ENCODE assay signal across 22 cellular contexts in genomic region chr14:77369280-77369679, GRCh38. TPM values are rescaled to one million over a fixed set of nuclear protein-coding genes. Genes with fewer than 3 reads are reported as not detected.
A peak's percentile ranks its signal among the peaks of the same experiment; 100 is the strongest.
DNase-seq lines count a peak whose midpoint lies in the region; ATAC-seq, FAIRE-seq and TF ChIP-seq lines count a peak whose summit lies in the region.
"Had no signal": no experiment of that assay in that cellular context is flagged by ENCODE, and none has a peak within 500 bp of the region (broad histone marks: within the 10 kb centered on the region; RNA-seq: fewer than 3 reads in every experiment).

No MANE protein-coding gene starts in this region.

- H3K9me3 Mint-ChIP-seq in activated T-helper 17 cell treated with anti-CD3 and anti-CD28 coated beads, Interleukin-2, amount 50 U/mL, for 72 hours, result no peaks in the 10 kb centered on the region
- H3K9me3 Mint-ChIP-seq in type B pancreatic cell, result no peaks in the 10 kb centered on the region
- H3K9me3 Mint-ChIP-seq: activated T-cell treated with anti-CD3 and anti-CD28 coated beads, Interleukin-2, amount 50 U/mL, for 24 hours; CD8-positive, alpha-beta T cell; mesothelial cell of epicardium; natural killer cell treated with Interleukin-12 subunit alpha and Interleukin-12 subunit beta and Interleukin-15 and Interleukin-18, amount 100 ng/mL, for 72 hours had no signal

- H3K4me1 Mint-ChIP-seq in activated T-helper 17 cell treated with anti-CD3 and anti-CD28 coated beads, Interleukin-2, amount 50 U/mL, for 72 hours, result peaks cover 35% of the 10 kb centered on the region
- peaks cover 19% of the 10 kb centered on the region for H3K4me1 Mint-ChIP-seq in type B pancreatic cell (ENCODE audit: unreplicated experiment)

- TF ChIP-seq CTCF in liver (IDR thresholded peaks at IDR 0.05; ENCODE audit: low read depth, low read length, missing input control) (no peak), HepG2 (CRISPR knock-in tag; IDR thresholded peaks at IDR 0.05) (no peak), Loucy (conservative IDR thresholded peaks at IDR 0.05; ENCODE audit: low read length) (no peak), WERI-Rb-1 (IDR thresholded peaks at IDR 0.05; ENCODE audit: low read depth, low read length) (no peak), type B pancreatic cell (conservative IDR thresholded peaks at IDR 0.05) (no peak)

- H3K4me2 ChIP-seq in HepG2 (ENCODE audit: low read depth, low read length) (no peak overlapping the region), Loucy (ENCODE audit: low read depth, low read length, poor library complexity, severe bottlenecking) (peak overlapping the region; percentile 55)

- intact Hi-C loops in HepG2 (cut with micrococcal nuclease; ENCODE audit: unreplicated experiment), result no loop called here

- H3K27ac ChIP-seq in liver (ENCODE audit: low read depth in 1 of 2, low read length in 2 of 2) (no peak overlapping the region), HepG2 (ENCODE audit: extremely low read length, insufficient read depth, low read length) (no peak overlapping the region), thymus (ENCODE audit: low read depth) (peak overlapping the region; percentile 2), WERI-Rb-1 (no peak overlapping the region)
- H3K27ac ChIP-seq: heart left ventricle, sigmoid colon, thyroid gland had no signal

- H3K4me3 ChIP-seq in liver (ENCODE audit: low read depth in 1 of 3, low read length in 3 of 3) (no peak overlapping the region), HepG2 (replicated peaks in 1 of 3; ENCODE audit: insufficient read depth in 1 of 3, low read depth in 2 of 3, low read length in 3 of 3) (no peak overlapping the region), Loucy (ENCODE audit: low read length, poor library complexity, severe bottlenecking) (peak overlapping the region; percentile 37), thymus (ENCODE audit: low read length) (no peak overlapping the region), WERI-Rb-1 (ENCODE audit: low read depth, low read length) (no peak overlapping the region)
- H3K4me3 ChIP-seq: HAP-1, heart left ventricle, sigmoid colon, thyroid gland had no signal

- H4K20me1 ChIP-seq in HepG2 (ENCODE audit: insufficient read depth, low read length) (no peaks in the 10 kb centered on the region), Loucy (ENCODE audit: insufficient read depth, low read length, poor library complexity, severe bottlenecking) (no peaks in the 10 kb centered on the region)

- no peaks in the 10 kb centered on the region for H3K36me3 ChIP-seq in liver (ENCODE audit: control insufficient read depth in 4 of 4, insufficient read depth in 3 of 4, low read depth in 1 of 4, low read length in 3 of 4)
- H3K36me3 ChIP-seq in HepG2 (replicated peaks in 1 of 2; ENCODE audit: control insufficient read depth in 1 of 2, insufficient read depth in 2 of 2, low read length in 2 of 2), result no peaks in the 10 kb centered on the region
- H3K36me3 ChIP-seq in Loucy (ENCODE audit: insufficient read depth, low read length), result no peaks in the 10 kb centered on the region
- no peaks in the 10 kb centered on the region for H3K36me3 ChIP-seq in thymus (ENCODE audit: control insufficient read depth, insufficient read depth)
- no peaks in the 10 kb centered on the region for H3K36me3 ChIP-seq in WERI-Rb-1
- H3K36me3 ChIP-seq: heart left ventricle, sigmoid colon, thyroid gland had no signal

- no TSS peak for BruUV-seq in HepG2 (replicated peaks; lab: Mats Ljungman, UMichigan)

- no peak overlapping the region for H2AFZ ChIP-seq in HepG2 (ENCODE audit: low read length)
- H2AFZ ChIP-seq in Loucy (ENCODE audit: low read length), result no peak overlapping the region

- H3K36me3 Mint-ChIP-seq in activated T-helper 17 cell treated with anti-CD3 and anti-CD28 coated beads, Interleukin-2, amount 50 U/mL, for 72 hours (ENCODE audit: low read depth), result peaks cover 6% of the 10 kb centered on the region
- H3K36me3 Mint-ChIP-seq in type B pancreatic cell, result peaks cover 1% of the 10 kb centered on the region
- H3K36me3 Mint-ChIP-seq: mesothelial cell of epicardium; natural killer cell treated with Interleukin-12 subunit alpha and Interleukin-12 subunit beta and Interleukin-15 and Interleukin-18, amount 100 ng/mL, for 72 hours had no signal

- POLR2A ChIA-PET in HepG2 (lab: Yijun Ruan, JAX), result no interaction called here

- no peak overlapping the region for H3K9ac ChIP-seq in liver (ENCODE audit: low read depth in 1 of 2, low read length in 2 of 2)
- H3K9ac ChIP-seq in HepG2 (ENCODE audit: insufficient read depth, low read depth, low read length), result no peak overlapping the region
- H3K9ac ChIP-seq in Loucy (ENCODE audit: low read depth, low read length, poor library complexity, severe bottlenecking), result peak overlapping the region; percentile 10

- H3F3A ChIP-seq in Loucy (ENCODE audit: low read depth), result 0 out of 2 replicates have a peak, but pooled peaks cover 8% of the 10 kb centered on the region

- H3K79me2 ChIP-seq in HepG2 (ENCODE audit: insufficient read depth, low read length) (peaks cover 1% of the 10 kb centered on the region), Loucy (ENCODE audit: insufficient read depth, low read length) (peaks cover 11% of the 10 kb centered on the region; the same call in 1 of the 2 replicates)

- TF ChIP-seq POLR2A in HepG2 (IDR thresholded peaks at IDR 0.05; ENCODE audit: insufficient read depth in 1 of 2, low read depth in 2 of 2, low read length in 2 of 2), result no peak

- 7% methylated on average over 1 of the region's 1 CpG for WGBS in liver
- 81% methylated on average over 1 of the region's 1 CpG for WGBS in HepG2 (ENCODE audit: low lambda C conversion rate)
- 4% methylated on average over 1 of the region's 1 CpG for WGBS in thymus

- H3K4me3 Mint-ChIP-seq in activated T-helper 17 cell treated with anti-CD3 and anti-CD28 coated beads, Interleukin-2, amount 50 U/mL, for 72 hours, result peak overlapping the region; percentile 62
- no peak overlapping the region for H3K4me3 Mint-ChIP-seq in type B pancreatic cell
- H3K4me3 Mint-ChIP-seq: activated T-cell treated with anti-CD3 and anti-CD28 coated beads, Interleukin-2, amount 50 U/mL, for 24 hours; CD8-positive, alpha-beta T cell; mesothelial cell of epicardium; natural killer cell treated with Interleukin-12 subunit alpha and Interleukin-12 subunit beta and Interleukin-15 and Interleukin-18, amount 100 ng/mL, for 72 hours had no signal

- in situ Hi-C loops in HepG2 (cut with HindIII; ENCODE audit: extremely low pct_ligation_motif_present, low pct_unique_long_range_greater_than_20kb), result no loop called here

- CTCF ChIA-PET in HepG2 (lab: Yijun Ruan, JAX; ENCODE audit: low intra/inter-chr PET ratio, low total read pairs), result no interaction called here

- H3K27me3 ChIP-seq in liver (ENCODE audit: control insufficient read depth in 4 of 4, insufficient read depth in 4 of 4, low read length in 3 of 4) (no peaks in the 10 kb centered on the region), HepG2 (ENCODE audit: control insufficient read depth in 1 of 2, insufficient read depth in 2 of 2, low read length in 2 of 2) (no peaks in the 10 kb centered on the region), Loucy (ENCODE audit: insufficient read depth, low read length, poor library complexity, severe bottlenecking) (no peaks in the 10 kb centered on the region), thymus (ENCODE audit: control insufficient read depth, insufficient read depth) (no peaks in the 10 kb centered on the region), WERI-Rb-1 (ENCODE audit: insufficient read depth, low read depth, severe bottlenecking) (no peaks in the 10 kb centered on the region)
- H3K27me3 ChIP-seq: heart left ventricle, sigmoid colon, thyroid gland had no signal

- TF ChIP-seq EP300 in HepG2 (IDR thresholded peaks at IDR 0.05; ENCODE audit: low read depth in 2 of 2, low read length in 2 of 2) (no peak), HepG2 (CRISPR knock-in tag; IDR thresholded peaks at IDR 0.05; ENCODE audit: borderline replicate concordance) (no peak)

- H3K4me1 ChIP-seq in liver (ENCODE audit: control insufficient read depth in 4 of 4, insufficient read depth in 4 of 4, low read length in 3 of 4) (peaks cover 0 to 11% (median 3%) of the 10 kb centered on the region in 4 donors), HepG2 (ENCODE audit: insufficient read depth, low read length) (peaks cover 51% of the 10 kb centered on the region), Loucy (ENCODE audit: insufficient read depth, low read length, poor library complexity, severe bottlenecking) (peaks cover 38% of the 10 kb centered on the region), thymus (ENCODE audit: control insufficient read depth, insufficient read depth, low read length) (peaks cover 6% of the 10 kb centered on the region)
- H3K4me1 ChIP-seq: sigmoid colon had no signal

- no peak for FAIRE-seq in HepG2 (lab: Jason Lieb, UNC)
- FAIRE-seq: colon, endometrium had no signal

- H3K27ac Mint-ChIP-seq in activated T-helper 17 cell treated with anti-CD3 and anti-CD28 coated beads, Interleukin-2, amount 50 U/mL, for 72 hours, result peak overlapping the region; percentile 88
- H3K27ac Mint-ChIP-seq in type B pancreatic cell, result no peak overlapping the region
- H3K27ac Mint-ChIP-seq: activated naive CD4-positive, alpha-beta T cell treated with anti-CD3 and anti-CD28 coated beads, Interleukin-2, amount 50 U/mL, for 72 hours; activated T-cell treated with anti-CD3 and anti-CD28 coated beads, Interleukin-2, amount 50 U/mL, for 24 hours; CD8-positive, alpha-beta T cell; mesothelial cell of epicardium had no signal

- H3K27me3 Mint-ChIP-seq in activated T-helper 17 cell treated with anti-CD3 and anti-CD28 coated beads, Interleukin-2, amount 50 U/mL, for 72 hours, result no peaks in the 10 kb centered on the region
- no peaks in the 10 kb centered on the region for H3K27me3 Mint-ChIP-seq in type B pancreatic cell
- H3K27me3 Mint-ChIP-seq: activated T-cell treated with anti-CD3 and anti-CD28 coated beads, Interleukin-2, amount 50 U/mL, for 24 hours; natural killer cell treated with Interleukin-12 subunit alpha and Interleukin-12 subunit beta and Interleukin-15 and Interleukin-18, amount 100 ng/mL, for 72 hours had no signal

- ATAC-seq in HepG2 (no peak), HG02970 (IDR thresholded peaks at IDR 0.05; ENCODE audit: low FRiP score, unreplicated experiment) (no peak)
- ATAC-seq in activated T-helper 17 cell treated with anti-CD3 and anti-CD28 coated beads, Interleukin-2, amount 50 U/mL, for 72 hours (replicated peaks), result peak; percentile 50
- ATAC-seq: activated naive CD4-positive, alpha-beta T cell treated with anti-CD3 and anti-CD28 coated beads, Interleukin-2, amount 50 U/mL, for 72 hours; CD8-positive, alpha-beta T cell; heart left ventricle had no signal

- no peaks in the 10 kb centered on the region for H3K9me2 ChIP-seq in Loucy (replicated peaks; ENCODE audit: low read depth, low read length)

- no peak for DNase-seq in HepG2 (ENCODE audit: low spot score)
- DNase-seq in WERI-Rb-1, result no peak
- DNase-seq in type B pancreatic cell (ENCODE audit: extremely low spot score, unreplicated experiment), result no peak
- DNase-seq: activated T-cell treated with anti-CD3 and anti-CD28 coated beads, Interleukin-2, amount 50 U/mL, for 24 hours; CD8-positive, alpha-beta T cell; DMS79; heart left ventricle; NCI-H1417; NCI-H524; sigmoid colon; thyroid gland had no signal

- H3K9me3 ChIP-seq in liver (ENCODE audit: control insufficient read depth in 4 of 4, low read length in 3 of 4), result no peaks in the 10 kb centered on the region
- H3K9me3 ChIP-seq in HepG2 (ENCODE audit: low read length), result no peaks in the 10 kb centered on the region
- no peaks in the 10 kb centered on the region for H3K9me3 ChIP-seq in Loucy (ENCODE audit: insufficient read depth, low read depth, low read length)
- H3K9me3 ChIP-seq in thymus (ENCODE audit: control insufficient read depth), result no peaks in the 10 kb centered on the region
- no peaks in the 10 kb centered on the region for H3K9me3 ChIP-seq in WERI-Rb-1 (ENCODE audit: severe bottlenecking)
- H3K9me3 ChIP-seq: HAP-1, heart left ventricle, sigmoid colon, thyroid gland had no signal

- TF ChIP-seq RAD21 in liver (IDR thresholded peaks at IDR 0.05) (no peak), HepG2 (CRISPR knock-in tag; IDR thresholded peaks at IDR 0.05) (no peak)

RNA-seq across cellular contexts. Expression of gene TMED8, which starts 7.6 kb away (rescaled TPM):
- total RNA-seq in liver (1 to 10 TPM; 6.9 TPM), HepG2 (2016; rRNA removed; fragmentation: Illumina TruSeq; extraction: Trizol) (11.7 and 17.5 TPM in 2 replicates), type B pancreatic cell (ENCODE audit: low replicate concordance) (17.4 and 17.5 TPM in 2 replicates)
- polyA plus RNA-seq in liver (1 to 10 TPM; 1.3 to 1.6 TPM), HepG2 (2011; rRNA removed) (4.7 and 6.0 TPM in 2 replicates), thymus (7.0 TPM)
- total RNA-seq in HepG2 (2016; cell fraction: cytosol; rRNA removed; fragmentation: Illumina TruSeq; extraction: Trizol; ENCODE audit: low read depth), result 0.71 TPM in 2 replicates
- 11.1 and 18.2 TPM in 2 replicates for total RNA-seq in HepG2 (2016; cell fraction: insoluble cytoplasmic fraction; rRNA removed; fragmentation: Illumina TruSeq; extraction: Trizol)
- total RNA-seq in HepG2 (2016; cell fraction: membrane; rRNA removed; fragmentation: Illumina TruSeq; extraction: Trizol), result 4.1 and 4.7 TPM in 2 replicates
- 8.0 and 8.7 TPM in 2 replicates for total RNA-seq in HepG2 (2016; cell fraction: nucleus; rRNA removed; fragmentation: Illumina TruSeq; extraction: Trizol)
- 3.0 and 4.2 TPM in 2 replicates for polyA plus RNA-seq in HepG2 (2011; cell fraction: cytosol; rRNA removed)
- 2.7 and 3.4 TPM in 2 replicates for polyA plus RNA-seq in HepG2 (2011; cell fraction: nucleus; rRNA removed)
- polyA plus RNA-seq in HepG2 (2012), result 5.0 and 5.4 TPM in 2 replicates
- 0.28 and 0.33 TPM in 2 replicates for polyA plus RNA-seq in HepG2 (2016; cell fraction: cytosol; fragmentation: Illumina TruSeq; extraction: Trizol; ENCODE audit: low read depth)
- 10.5 and 10.6 TPM in 2 replicates for polyA plus RNA-seq in HepG2 (2016; cell fraction: insoluble cytoplasmic fraction; fragmentation: Illumina TruSeq; extraction: Trizol; ENCODE audit: low read depth)
- 1.5 and 1.7 TPM in 2 replicates for polyA plus RNA-seq in HepG2 (2016; cell fraction: membrane; fragmentation: Illumina TruSeq; extraction: Trizol; ENCODE audit: low read depth)
- polyA plus RNA-seq in HepG2 (2016; cell fraction: nucleus; fragmentation: Illumina TruSeq; extraction: Trizol; ENCODE audit: insufficient read depth, low read depth), result 8.9 and 9.4 TPM in 2 replicates
- 12.8 and 15.2 TPM in 2 replicates for polyA minus RNA-seq in HepG2 (2011; rRNA and poly(A)+ RNA removed; ENCODE audit: low replicate concordance)
- 7.1 and 8.6 TPM in 2 replicates for polyA minus RNA-seq in HepG2 (2011; cell fraction: cytosol; rRNA and poly(A)+ RNA removed)
- 5.3 and 7.1 TPM in 2 replicates for polyA minus RNA-seq in HepG2 (2011; cell fraction: nucleus; rRNA and poly(A)+ RNA removed)
- 10 to 100 TPM; 33.2 to 45.1 TPM for total RNA-seq in activated T-helper 17 cell treated with anti-CD3 and anti-CD28 coated beads, Interleukin-2, amount 50 U/mL, for 72 hours

RNA-seq across cellular contexts. Expression of gene SAMD15, which starts 7.9 kb away (rescaled TPM):
- total RNA-seq in liver (under 1 TPM; 0.19 to 0.50 TPM), HepG2 (2016; rRNA removed; fragmentation: Illumina TruSeq; extraction: Trizol) (1.3 and 2.0 TPM in 2 replicates), type B pancreatic cell (ENCODE audit: low replicate concordance) (4.0 and 9.7 TPM in 2 replicates)
- polyA plus RNA-seq in liver (under 1 TPM in 1 of 2 donors, not detected in 1; 0.10 TPM), HepG2 (2011; rRNA removed) (0.09 TPM in 2 replicates), thymus (0.91 TPM)
- 0.40 TPM in 1 of 2 replicates, not detected in the other for total RNA-seq in HepG2 (2016; cell fraction: cytosol; rRNA removed; fragmentation: Illumina TruSeq; extraction: Trizol; ENCODE audit: low read depth)
- total RNA-seq in HepG2 (2016; cell fraction: insoluble cytoplasmic fraction; rRNA removed; fragmentation: Illumina TruSeq; extraction: Trizol), result 1.4 and 3.0 TPM in 2 replicates
- 0.10 and 0.49 TPM in 2 replicates for total RNA-seq in HepG2 (2016; cell fraction: membrane; rRNA removed; fragmentation: Illumina TruSeq; extraction: Trizol)
- total RNA-seq in HepG2 (2016; cell fraction: nucleus; rRNA removed; fragmentation: Illumina TruSeq; extraction: Trizol), result 1.1 TPM in 2 replicates
- 0.11 TPM in 1 of 2 replicates, not detected in the other for polyA plus RNA-seq in HepG2 (2011; cell fraction: cytosol; rRNA removed)
- polyA plus RNA-seq in HepG2 (2011; cell fraction: nucleus; rRNA removed), result 0.05 and 0.24 TPM in 2 replicates
- 0.05 TPM in 1 of 2 replicates, not detected in the other for polyA plus RNA-seq in HepG2 (2012)
- 0.11 TPM in 1 of 2 replicates, not detected in the other for polyA plus RNA-seq in HepG2 (2016; cell fraction: cytosol; fragmentation: Illumina TruSeq; extraction: Trizol; ENCODE audit: low read depth)
- 0.82 and 1.2 TPM in 2 replicates for polyA plus RNA-seq in HepG2 (2016; cell fraction: insoluble cytoplasmic fraction; fragmentation: Illumina TruSeq; extraction: Trizol; ENCODE audit: low read depth)
- 0.07 and 0.10 TPM in 2 replicates for polyA plus RNA-seq in HepG2 (2016; cell fraction: membrane; fragmentation: Illumina TruSeq; extraction: Trizol; ENCODE audit: low read depth)
- polyA plus RNA-seq in HepG2 (2016; cell fraction: nucleus; fragmentation: Illumina TruSeq; extraction: Trizol; ENCODE audit: insufficient read depth, low read depth), result 0.47 and 0.82 TPM in 2 replicates
- polyA minus RNA-seq in HepG2 (2011; rRNA and poly(A)+ RNA removed; ENCODE audit: low replicate concordance), result 0.51 TPM in 1 of 2 replicates, not detected in the other
- polyA minus RNA-seq in HepG2 (2011; cell fraction: cytosol; rRNA and poly(A)+ RNA removed), result not detected in 2 replicates
- 0.39 TPM in 1 of 2 replicates, not detected in the other for polyA minus RNA-seq in HepG2 (2011; cell fraction: nucleus; rRNA and poly(A)+ RNA removed)
- under 1 TPM; 0.22 to 0.29 TPM for total RNA-seq in activated T-helper 17 cell treated with anti-CD3 and anti-CD28 coated beads, Interleukin-2, amount 50 U/mL, for 72 hours

RNA-seq across cellular contexts. Expression of gene GSTZ1, which starts 48.4 kb away (rescaled TPM):
- total RNA-seq in liver (100 to 1,000 TPM in 1 of 2 donors, 10 to 100 TPM in 1; 14.9 to 183 TPM), HepG2 (2016; rRNA removed; fragmentation: Illumina TruSeq; extraction: Trizol) (26.9 and 27.6 TPM in 2 replicates), type B pancreatic cell (ENCODE audit: low replicate concordance) (16.0 and 18.9 TPM in 2 replicates)
- polyA plus RNA-seq in liver (10 to 100 TPM; 52.0 to 70.4 TPM), HepG2 (2011; rRNA removed) (14.4 and 15.7 TPM in 2 replicates), thymus (24.4 TPM)
- 6.7 and 6.9 TPM in 2 replicates for total RNA-seq in HepG2 (2016; cell fraction: cytosol; rRNA removed; fragmentation: Illumina TruSeq; extraction: Trizol; ENCODE audit: low read depth)
- 26.1 and 26.7 TPM in 2 replicates for total RNA-seq in HepG2 (2016; cell fraction: insoluble cytoplasmic fraction; rRNA removed; fragmentation: Illumina TruSeq; extraction: Trizol)
- 10.4 TPM in 2 replicates for total RNA-seq in HepG2 (2016; cell fraction: membrane; rRNA removed; fragmentation: Illumina TruSeq; extraction: Trizol)
- total RNA-seq in HepG2 (2016; cell fraction: nucleus; rRNA removed; fragmentation: Illumina TruSeq; extraction: Trizol), result 19.7 and 22.0 TPM in 2 replicates
- polyA plus RNA-seq in HepG2 (2011; cell fraction: cytosol; rRNA removed), result 15.4 and 20.2 TPM in 2 replicates
- 25.0 and 27.1 TPM in 2 replicates for polyA plus RNA-seq in HepG2 (2011; cell fraction: nucleus; rRNA removed)
- polyA plus RNA-seq in HepG2 (2012), result 18.1 and 18.4 TPM in 2 replicates
- polyA plus RNA-seq in HepG2 (2016; cell fraction: cytosol; fragmentation: Illumina TruSeq; extraction: Trizol; ENCODE audit: low read depth), result 4.9 and 5.3 TPM in 2 replicates
- polyA plus RNA-seq in HepG2 (2016; cell fraction: insoluble cytoplasmic fraction; fragmentation: Illumina TruSeq; extraction: Trizol; ENCODE audit: low read depth), result 29.6 and 30.1 TPM in 2 replicates
- 7.6 and 9.5 TPM in 2 replicates for polyA plus RNA-seq in HepG2 (2016; cell fraction: membrane; fragmentation: Illumina TruSeq; extraction: Trizol; ENCODE audit: low read depth)
- 20.3 and 23.0 TPM in 2 replicates for polyA plus RNA-seq in HepG2 (2016; cell fraction: nucleus; fragmentation: Illumina TruSeq; extraction: Trizol; ENCODE audit: insufficient read depth, low read depth)
- polyA minus RNA-seq in HepG2 (2011; rRNA and poly(A)+ RNA removed; ENCODE audit: low replicate concordance), result 25.0 and 25.5 TPM in 2 replicates
- polyA minus RNA-seq in HepG2 (2011; cell fraction: cytosol; rRNA and poly(A)+ RNA removed), result 3.9 and 5.6 TPM in 2 replicates
- polyA minus RNA-seq in HepG2 (2011; cell fraction: nucleus; rRNA and poly(A)+ RNA removed), result 37.7 and 42.4 TPM in 2 replicates
- 10 to 100 TPM; 11.0 to 13.1 TPM for total RNA-seq in activated T-helper 17 cell treated with anti-CD3 and anti-CD28 coated beads, Interleukin-2, amount 50 U/mL, for 72 hours

RNA-seq across cellular contexts. Expression of gene POMT2, which starts 48.6 kb away (rescaled TPM):
- total RNA-seq in liver, result 10 to 100 TPM in 1 of 2 donors, 1 to 10 TPM in 1; 5.3 to 13.1 TPM
- polyA plus RNA-seq in liver, result 1 to 10 TPM; 4.8 to 5.2 TPM
- total RNA-seq in HepG2 (2016; rRNA removed; fragmentation: Illumina TruSeq; extraction: Trizol), result 7.9 and 15.9 TPM in 2 replicates
- total RNA-seq in HepG2 (2016; cell fraction: cytosol; rRNA removed; fragmentation: Illumina TruSeq; extraction: Trizol; ENCODE audit: low read depth), result 4.5 and 5.3 TPM in 2 replicates
- 5.7 and 18.9 TPM in 2 replicates for total RNA-seq in HepG2 (2016; cell fraction: insoluble cytoplasmic fraction; rRNA removed; fragmentation: Illumina TruSeq; extraction: Trizol)
- 5.6 and 9.7 TPM in 2 replicates for total RNA-seq in HepG2 (2016; cell fraction: membrane; rRNA removed; fragmentation: Illumina TruSeq; extraction: Trizol)
- total RNA-seq in HepG2 (2016; cell fraction: nucleus; rRNA removed; fragmentation: Illumina TruSeq; extraction: Trizol), result 26.2 and 26.6 TPM in 2 replicates
- polyA plus RNA-seq in HepG2 (2011; rRNA removed), result 15.3 and 17.7 TPM in 2 replicates
- polyA plus RNA-seq in HepG2 (2011; cell fraction: cytosol; rRNA removed), result 5.3 and 6.1 TPM in 2 replicates
- polyA plus RNA-seq in HepG2 (2011; cell fraction: nucleus; rRNA removed), result 104 and 129 TPM in 2 replicates
- polyA plus RNA-seq in HepG2 (2012), result 10.4 and 12.2 TPM in 2 replicates
- polyA plus RNA-seq in HepG2 (2016; cell fraction: cytosol; fragmentation: Illumina TruSeq; extraction: Trizol; ENCODE audit: low read depth), result 5.4 and 5.6 TPM in 2 replicates
- 10.3 and 13.4 TPM in 2 replicates for polyA plus RNA-seq in HepG2 (2016; cell fraction: insoluble cytoplasmic fraction; fragmentation: Illumina TruSeq; extraction: Trizol; ENCODE audit: low read depth)
- 8.1 and 9.6 TPM in 2 replicates for polyA plus RNA-seq in HepG2 (2016; cell fraction: membrane; fragmentation: Illumina TruSeq; extraction: Trizol; ENCODE audit: low read depth)
- 96.8 and 106 TPM in 2 replicates for polyA plus RNA-seq in HepG2 (2016; cell fraction: nucleus; fragmentation: Illumina TruSeq; extraction: Trizol; ENCODE audit: insufficient read depth, low read depth)
- 34.5 and 36.8 TPM in 2 replicates for polyA minus RNA-seq in HepG2 (2011; rRNA and poly(A)+ RNA removed; ENCODE audit: low replicate concordance)
- polyA minus RNA-seq in HepG2 (2011; cell fraction: cytosol; rRNA and poly(A)+ RNA removed), result 6.0 and 8.1 TPM in 2 replicates
- polyA minus RNA-seq in HepG2 (2011; cell fraction: nucleus; rRNA and poly(A)+ RNA removed), result 38.1 and 42.3 TPM in 2 replicates
- total RNA-seq in activated T-helper 17 cell treated with anti-CD3 and anti-CD28 coated beads, Interleukin-2, amount 50 U/mL, for 72 hours, result 10 to 100 TPM; 10.9 to 26.0 TPM
- polyA plus RNA-seq in thymus, result 11.1 TPM
- 45.4 and 51.5 TPM in 2 replicates for total RNA-seq in type B pancreatic cell (ENCODE audit: low replicate concordance)

RNA-seq across cellular contexts. Expression of gene NOXRED1, which starts 54.0 kb away (rescaled TPM):
- total RNA-seq in liver, result under 1 TPM; 0.19 to 0.50 TPM
- under 1 TPM; 0.06 to 0.42 TPM for polyA plus RNA-seq in liver
- 0.24 TPM in 1 of 2 replicates, not detected in the other for total RNA-seq in HepG2 (2016; rRNA removed; fragmentation: Illumina TruSeq; extraction: Trizol)
- 0.20 and 0.35 TPM in 2 replicates for total RNA-seq in HepG2 (2016; cell fraction: cytosol; rRNA removed; fragmentation: Illumina TruSeq; extraction: Trizol; ENCODE audit: low read depth)
- total RNA-seq in HepG2 (2016; cell fraction: insoluble cytoplasmic fraction; rRNA removed; fragmentation: Illumina TruSeq; extraction: Trizol), result 0.09 and 0.17 TPM in 2 replicates
- 0.12 and 0.17 TPM in 2 replicates for total RNA-seq in HepG2 (2016; cell fraction: membrane; rRNA removed; fragmentation: Illumina TruSeq; extraction: Trizol)
- total RNA-seq in HepG2 (2016; cell fraction: nucleus; rRNA removed; fragmentation: Illumina TruSeq; extraction: Trizol), result 0.38 and 0.43 TPM in 2 replicates
- 0.41 and 0.71 TPM in 2 replicates for polyA plus RNA-seq in HepG2 (2011; rRNA removed)
- 0.08 and 0.10 TPM in 2 replicates for polyA plus RNA-seq in HepG2 (2011; cell fraction: cytosol; rRNA removed)
- 1.8 and 2.3 TPM in 2 replicates for polyA plus RNA-seq in HepG2 (2011; cell fraction: nucleus; rRNA removed)
- polyA plus RNA-seq in HepG2 (2012), result 0.65 and 0.83 TPM in 2 replicates
- not detected in 2 replicates for polyA plus RNA-seq in HepG2 (2016; cell fraction: cytosol; fragmentation: Illumina TruSeq; extraction: Trizol; ENCODE audit: low read depth)
- 0.12 TPM in 1 of 2 replicates, not detected in the other for polyA plus RNA-seq in HepG2 (2016; cell fraction: insoluble cytoplasmic fraction; fragmentation: Illumina TruSeq; extraction: Trizol; ENCODE audit: low read depth)
- polyA plus RNA-seq in HepG2 (2016; cell fraction: membrane; fragmentation: Illumina TruSeq; extraction: Trizol; ENCODE audit: low read depth), result 0.12 TPM in 1 of 2 replicates, not detected in the other
- polyA plus RNA-seq in HepG2 (2016; cell fraction: nucleus; fragmentation: Illumina TruSeq; extraction: Trizol; ENCODE audit: insufficient read depth, low read depth), result 0.67 and 1.4 TPM in 2 replicates
- polyA minus RNA-seq in HepG2 (2011; rRNA and poly(A)+ RNA removed; ENCODE audit: low replicate concordance), result 0.23 and 0.42 TPM in 2 replicates
- polyA minus RNA-seq in HepG2 (2011; cell fraction: cytosol; rRNA and poly(A)+ RNA removed), result not detected in 2 replicates
- polyA minus RNA-seq in HepG2 (2011; cell fraction: nucleus; rRNA and poly(A)+ RNA removed), result 0.62 and 1.5 TPM in 2 replicates
- 1 to 10 TPM in 1 of 2 donors, under 1 TPM in 1; 0.89 to 1.0 TPM for total RNA-seq in activated T-helper 17 cell treated with anti-CD3 and anti-CD28 coated beads, Interleukin-2, amount 50 U/mL, for 72 hours
- 1.6 TPM for polyA plus RNA-seq in thymus
- 0.46 and 0.57 TPM in 2 replicates for total RNA-seq in type B pancreatic cell (ENCODE audit: low replicate concordance)
- polyA plus RNA-seq: heart left ventricle had no signal
